In genomic region chr19:42219812-42220750, GRCh38 we compare ENCODE assay signal across 1 cellular context.
TF ChIP-seq lines count a peak whose summit lies in the region.

Gene ZNF526 (plus strand): TSS chr19:42220312. CDS start chr19:42224404, 4,092 bp downstream.

TF ChIP-seq in HepG2, 621 proteins besides CTCF, POLR2A, EP300 and RAD21 (continued from another document and continues in another):
- TF ChIP-seq, protein P1, sequence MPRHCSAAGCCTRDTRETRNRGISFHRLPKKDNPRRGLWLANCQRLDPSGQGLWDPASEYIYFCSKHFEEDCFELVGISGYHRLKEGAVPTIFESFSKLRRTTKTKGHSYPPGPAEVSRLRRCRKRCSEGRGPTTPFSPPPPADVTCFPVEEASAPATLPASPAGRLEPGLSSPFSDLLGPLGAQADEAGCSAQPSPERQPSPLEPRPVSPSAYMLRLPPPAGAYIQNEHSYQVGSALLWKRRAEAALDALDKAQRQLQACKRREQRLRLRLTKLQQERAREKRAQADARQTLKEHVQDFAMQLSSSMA (CRISPR knock-in tag; IDR thresholded peaks at IDR 0.05): peak; percentile 86
- TF ChIP-seq, protein P2, sequence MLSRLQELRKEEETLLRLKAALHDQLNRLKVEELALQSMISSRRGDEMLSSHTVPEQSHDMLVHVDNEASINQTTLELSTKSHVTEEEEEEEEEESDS (CRISPR knock-in tag; IDR thresholded peaks at IDR 0.05; ENCODE audit: borderline replicate concordance): no peak
- TF ChIP-seq ZNF18 (CRISPR knock-in tag; IDR thresholded peaks at IDR 0.05; ENCODE audit: insufficient replicate concordance): peak; percentile 71
- peak; percentile 75; the same call in 1 of the 2 replicates for TF ChIP-seq SP5 (CRISPR knock-in tag; IDR thresholded peaks at IDR 0.05; ENCODE audit: borderline replicate concordance, low read depth)
- peak in 1 of 2 experiments; percentile 52; a peak in 2 of 4 replicates for TF ChIP-seq ATF4 (CRISPR knock-in tag; IDR thresholded peaks at IDR 0.05)
- TF ChIP-seq, protein P3, sequence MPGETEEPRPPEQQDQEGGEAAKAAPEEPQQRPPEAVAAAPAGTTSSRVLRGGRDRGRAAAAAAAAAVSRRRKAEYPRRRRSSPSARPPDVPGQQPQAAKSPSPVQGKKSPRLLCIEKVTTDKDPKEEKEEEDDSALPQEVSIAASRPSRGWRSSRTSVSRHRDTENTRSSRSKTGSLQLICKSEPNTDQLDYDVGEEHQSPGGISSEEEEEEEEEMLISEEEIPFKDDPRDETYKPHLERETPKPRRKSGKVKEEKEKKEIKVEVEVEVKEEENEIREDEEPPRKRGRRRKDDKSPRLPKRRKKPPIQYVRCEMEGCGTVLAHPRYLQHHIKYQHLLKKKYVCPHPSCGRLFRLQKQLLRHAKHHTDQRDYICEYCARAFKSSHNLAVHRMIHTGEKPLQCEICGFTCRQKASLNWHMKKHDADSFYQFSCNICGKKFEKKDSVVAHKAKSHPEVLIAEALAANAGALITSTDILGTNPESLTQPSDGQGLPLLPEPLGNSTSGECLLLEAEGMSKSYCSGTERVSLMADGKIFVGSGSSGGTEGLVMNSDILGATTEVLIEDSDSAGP (CRISPR knock-in tag; IDR thresholded peaks at IDR 0.05; ENCODE audit: borderline replicate concordance): peak; percentile 89; the same call in 1 of the 2 replicates
- TF ChIP-seq NONO (IDR thresholded peaks at IDR 0.05): no peak
- TF ChIP-seq NONO (CRISPR knock-in tag; conservative IDR thresholded peaks at IDR 0.05): peak; percentile 80
- TF ChIP-seq IKZF4 (CRISPR knock-in tag; IDR thresholded peaks at IDR 0.05; ENCODE audit: borderline replicate concordance, low read depth, not compliant biosample characterization): no peak
- TF ChIP-seq RBM39 (IDR thresholded peaks at IDR 0.05; ENCODE audit: low read depth, low read length, poor library complexity, severe bottlenecking): no peak
- TF ChIP-seq, protein P4, sequence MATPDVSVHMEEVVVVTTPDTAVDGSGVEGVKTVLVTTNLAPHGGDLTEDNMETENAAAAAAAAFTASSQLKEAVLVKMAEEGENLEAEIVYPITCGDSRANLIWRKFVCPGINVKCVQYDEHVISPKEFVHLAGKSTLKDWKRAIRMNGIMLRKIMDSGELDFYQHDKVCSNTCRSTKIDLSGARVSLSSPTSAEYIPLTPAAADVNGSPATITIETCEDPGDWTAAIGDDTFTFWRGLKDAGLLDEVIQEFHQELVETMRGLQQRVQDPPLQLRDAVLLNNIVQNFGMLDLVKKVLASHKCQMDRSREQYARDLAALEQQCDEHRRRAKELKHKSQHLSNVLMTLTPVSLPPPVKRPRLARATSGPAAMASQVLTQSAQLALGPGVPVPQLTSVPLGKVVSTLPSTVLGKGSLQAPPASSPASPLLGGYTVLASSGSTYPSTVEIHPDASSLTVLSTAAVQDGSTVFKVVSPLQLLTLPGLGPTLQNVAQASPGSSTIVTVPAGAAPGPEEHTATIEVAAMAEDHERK (CRISPR knock-in tag; IDR thresholded peaks at IDR 0.05; ENCODE audit: low read depth): peak; percentile 40; the same call in 1 of the 2 replicates
- TF ChIP-seq ATM (IDR thresholded peaks at IDR 0.05; ENCODE audit: borderline replicate concordance): no peak
- peak; percentile 57 for TF ChIP-seq ZNF407 (CRISPR knock-in tag; IDR thresholded peaks at IDR 0.05; ENCODE audit: not compliant biosample characterization)
- TF ChIP-seq ZNF34 (CRISPR knock-in tag; IDR thresholded peaks at IDR 0.05; ENCODE audit: borderline replicate concordance): no peak
- TF ChIP-seq KDM2A (CRISPR knock-in tag; IDR thresholded peaks at IDR 0.05; ENCODE audit: borderline replicate concordance, low read depth): peak; percentile 85; the same call in 1 of the 2 replicates
- peak; percentile 37; the same call in 1 of the 2 replicates for TF ChIP-seq ZBTB20 (CRISPR knock-in tag; IDR thresholded peaks at IDR 0.05; ENCODE audit: borderline replicate concordance, low read depth)
- TF ChIP-seq CBX2 (IDR thresholded peaks at IDR 0.05; ENCODE audit: low read depth, low read length): no peak
- no peak for TF ChIP-seq CBX2 (CRISPR knock-in tag; IDR thresholded peaks at IDR 0.05; ENCODE audit: low read depth)
- TF ChIP-seq SALL1 (CRISPR knock-in tag; IDR thresholded peaks at IDR 0.05): peak; percentile 79
- no peak for TF ChIP-seq ZNF232 (CRISPR knock-in tag; IDR thresholded peaks at IDR 0.05; ENCODE audit: borderline replicate concordance)
- TF ChIP-seq GABPA (IDR thresholded peaks at IDR 0.05; ENCODE audit: low read depth, low read length): no peak
- TF ChIP-seq GABPA (CRISPR knock-in tag; IDR thresholded peaks at IDR 0.05; ENCODE audit: low read depth): peak; percentile 24; the same call in 1 of the 2 replicates
- TF ChIP-seq, protein P5, sequence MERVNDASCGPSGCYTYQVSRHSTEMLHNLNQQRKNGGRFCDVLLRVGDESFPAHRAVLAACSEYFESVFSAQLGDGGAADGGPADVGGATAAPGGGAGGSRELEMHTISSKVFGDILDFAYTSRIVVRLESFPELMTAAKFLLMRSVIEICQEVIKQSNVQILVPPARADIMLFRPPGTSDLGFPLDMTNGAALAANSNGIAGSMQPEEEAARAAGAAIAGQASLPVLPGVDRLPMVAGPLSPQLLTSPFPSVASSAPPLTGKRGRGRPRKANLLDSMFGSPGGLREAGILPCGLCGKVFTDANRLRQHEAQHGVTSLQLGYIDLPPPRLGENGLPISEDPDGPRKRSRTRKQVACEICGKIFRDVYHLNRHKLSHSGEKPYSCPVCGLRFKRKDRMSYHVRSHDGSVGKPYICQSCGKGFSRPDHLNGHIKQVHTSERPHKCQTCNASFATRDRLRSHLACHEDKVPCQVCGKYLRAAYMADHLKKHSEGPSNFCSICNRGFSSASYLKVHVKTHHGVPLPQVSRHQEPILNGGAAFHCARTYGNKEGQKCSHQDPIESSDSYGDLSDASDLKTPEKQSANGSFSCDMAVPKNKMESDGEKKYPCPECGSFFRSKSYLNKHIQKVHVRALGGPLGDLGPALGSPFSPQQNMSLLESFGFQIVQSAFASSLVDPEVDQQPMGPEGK (CRISPR knock-in tag; IDR thresholded peaks at IDR 0.05): peak; percentile 60
- TF ChIP-seq AGO2 (optimal IDR thresholded peaks at IDR 0.05; ENCODE audit: low read depth, low read length): peak; percentile 52
- peak; percentile 88 for TF ChIP-seq SRSF1 (optimal IDR thresholded peaks at IDR 0.05; ENCODE audit: low read depth, low read length)
- TF ChIP-seq, protein P6, sequence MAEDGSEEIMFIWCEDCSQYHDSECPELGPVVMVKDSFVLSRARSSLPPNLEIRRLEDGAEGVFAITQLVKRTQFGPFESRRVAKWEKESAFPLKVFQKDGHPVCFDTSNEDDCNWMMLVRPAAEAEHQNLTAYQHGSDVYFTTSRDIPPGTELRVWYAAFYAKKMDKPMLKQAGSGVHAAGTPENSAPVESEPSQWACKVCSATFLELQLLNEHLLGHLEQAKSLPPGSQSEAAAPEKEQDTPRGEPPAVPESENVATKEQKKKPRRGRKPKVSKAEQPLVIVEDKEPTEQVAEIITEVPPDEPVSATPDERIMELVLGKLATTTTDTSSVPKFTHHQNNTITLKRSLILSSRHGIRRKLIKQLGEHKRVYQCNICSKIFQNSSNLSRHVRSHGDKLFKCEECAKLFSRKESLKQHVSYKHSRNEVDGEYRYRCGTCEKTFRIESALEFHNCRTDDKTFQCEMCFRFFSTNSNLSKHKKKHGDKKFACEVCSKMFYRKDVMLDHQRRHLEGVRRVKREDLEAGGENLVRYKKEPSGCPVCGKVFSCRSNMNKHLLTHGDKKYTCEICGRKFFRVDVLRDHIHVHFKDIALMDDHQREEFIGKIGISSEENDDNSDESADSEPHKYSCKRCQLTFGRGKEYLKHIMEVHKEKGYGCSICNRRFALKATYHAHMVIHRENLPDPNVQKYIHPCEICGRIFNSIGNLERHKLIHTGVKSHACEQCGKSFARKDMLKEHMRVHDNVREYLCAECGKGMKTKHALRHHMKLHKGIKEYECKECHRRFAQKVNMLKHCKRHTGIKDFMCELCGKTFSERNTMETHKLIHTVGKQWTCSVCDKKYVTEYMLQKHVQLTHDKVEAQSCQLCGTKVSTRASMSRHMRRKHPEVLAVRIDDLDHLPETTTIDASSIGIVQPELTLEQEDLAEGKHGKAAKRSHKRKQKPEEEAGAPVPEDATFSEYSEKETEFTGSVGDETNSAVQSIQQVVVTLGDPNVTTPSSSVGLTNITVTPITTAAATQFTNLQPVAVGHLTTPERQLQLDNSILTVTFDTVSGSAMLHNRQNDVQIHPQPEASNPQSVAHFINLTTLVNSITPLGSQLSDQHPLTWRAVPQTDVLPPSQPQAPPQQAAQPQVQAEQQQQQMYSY (CRISPR knock-in tag; IDR thresholded peaks at IDR 0.05): peak; percentile 18; the same call in 1 of the 2 replicates
- TF ChIP-seq TCF7L2 (IDR thresholded peaks at IDR 0.05; ENCODE audit: low read depth, low read length): no peak
- peak; percentile 100 for TF ChIP-seq BHLHE40 (IDR thresholded peaks at IDR 0.05; ENCODE audit: low read length)
- TF ChIP-seq ZNF44 (CRISPR knock-in tag; IDR thresholded peaks at IDR 0.05): peak; percentile 73; the same call in 1 of the 2 replicates
- peak; percentile 76; the same call in 1 of the 2 replicates for TF ChIP-seq ZNF607 (CRISPR knock-in tag; IDR thresholded peaks at IDR 0.05; ENCODE audit: borderline replicate concordance)
- TF ChIP-seq ZNF230 (CRISPR knock-in tag; IDR thresholded peaks at IDR 0.05): no peak
- TF ChIP-seq TP53 (CRISPR knock-in tag; conservative IDR thresholded peaks at IDR 0.05): peak; percentile 30; the same call in 1 of the 2 replicates
- TF ChIP-seq RFX3 (CRISPR knock-in tag; IDR thresholded peaks at IDR 0.05): 0 out of 2 replicates have a peak, but pooled peaks have one; percentile 14
- 0 out of 2 replicates have a peak, but pooled peaks have one; percentile 52 for TF ChIP-seq HNRNPL (IDR thresholded peaks at IDR 0.05; ENCODE audit: low read depth, low read length)
- TF ChIP-seq RFXANK (CRISPR knock-in tag; IDR thresholded peaks at IDR 0.05): 0 out of 2 replicates have a peak, but pooled peaks have one; percentile 33
- 0 out of 2 replicates have a peak, but pooled peaks have one; percentile 23 for TF ChIP-seq SAFB2 (CRISPR knock-in tag; IDR thresholded peaks at IDR 0.05; ENCODE audit: borderline replicate concordance, low read depth)
- TF ChIP-seq CREM (IDR thresholded peaks at IDR 0.05): peak; percentile 76
- TF ChIP-seq CREM (CRISPR knock-in tag; IDR thresholded peaks at IDR 0.05): no peak
